8 cellular contexts compared by ENCODE assay signal in the genomic region with DNA sequence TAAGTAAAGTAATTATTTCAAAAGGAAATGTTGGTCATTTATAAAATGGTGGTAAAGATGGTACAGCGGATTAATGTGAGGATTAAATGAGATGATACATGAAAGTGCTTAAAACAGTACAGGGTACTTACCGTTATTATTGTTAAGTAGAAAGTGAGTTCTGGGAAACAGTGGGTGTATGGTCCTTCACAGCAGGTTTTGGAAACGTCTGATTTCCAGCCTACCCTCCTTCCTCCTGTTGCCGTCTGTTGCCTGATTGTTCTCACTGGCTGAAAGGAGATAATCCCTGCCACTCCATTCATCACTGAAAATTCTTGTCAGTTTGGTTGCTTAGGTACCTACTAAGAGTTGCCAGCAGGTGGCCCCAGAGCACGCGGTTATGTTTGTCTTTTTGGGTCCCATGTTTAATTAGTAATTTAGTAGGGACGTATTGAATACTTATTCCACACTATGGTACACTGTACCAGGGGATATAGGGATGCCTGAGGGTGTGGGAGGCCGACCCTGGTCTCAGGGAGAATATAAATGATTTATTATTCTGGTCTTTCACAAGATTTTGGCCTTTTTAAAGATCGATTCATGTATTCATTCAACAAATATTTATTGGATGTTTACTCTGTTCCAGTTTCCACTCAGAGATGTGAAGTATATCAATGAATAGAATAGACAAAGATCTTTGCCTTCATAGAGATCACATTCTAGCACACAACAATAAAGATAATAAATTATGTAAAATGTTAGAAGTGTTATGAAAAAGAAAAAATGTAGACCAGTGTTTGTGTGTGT. TPM values are rescaled to one million over a fixed set of nuclear protein-coding genes. Genes with fewer than 3 reads are reported as not detected.
DNase-seq lines count a peak whose midpoint lies in the region; ATAC-seq, FAIRE-seq and TF ChIP-seq lines count a peak whose summit lies in the region.

No MANE protein-coding gene starts in this region.

- DNase-seq in 8988T = peak; percentile 34
- peak; percentile 37 for DNase-seq in GM12891 (ENCODE audit: insufficient read length, low spot score)
- peak; percentile 28 for DNase-seq in NCI-H2081 treated with DMSO at 0.1 percent for 48 hours (lab: John Stamatoyannopoulos, UW)
- DNase-seq in activated CD4-positive, CD25-positive, alpha-beta regulatory T cell treated with anti-CD3 and anti-CD28 coated beads, Interleukin-2, amount 50 U/mL, for 16 hours (ENCODE audit: low read depth, low spot score) = peak; percentile 34
- DNase-seq in chondrocyte (ENCODE audit: low spot score) = no peak
- peak; percentile 31 for DNase-seq in HepG2 (ENCODE audit: low spot score)
- peak; percentile 71 for DNase-seq in stimulated activated CD4-positive, alpha-beta T cell treated with anti-CD3 and anti-CD28 coated beads, Interleukin-4, amount 100 ng/mL, for 24 hours

- no peak overlapping the region for H3K9ac ChIP-seq in HepG2 (ENCODE audit: insufficient read depth, low read depth, low read length)

- peaks cover 3% of the 10 kb centered on the region for H3K4me1 Mint-ChIP-seq in chondrocyte (ENCODE audit: low read depth)

- intact Hi-C loops in HepG2 (cut with micrococcal nuclease; ENCODE audit: unreplicated experiment) = loop anchor here (2.0 kb wide), 1 partner anchor 269 kb away; no protein-coding TSS in a partner anchor

- H3K27me3 Mint-ChIP-seq in chondrocyte (ENCODE audit: low read depth) = peaks cover 27% of the 10 kb centered on the region

- CTCF ChIA-PET in HepG2 (lab: Yijun Ruan, JAX; ENCODE audit: low intra/inter-chr PET ratio, low total read pairs) = interaction anchor here (0.7 to 3.3 kb wide), 3 partner anchors 251 to 272 kb away, joined by 3 to 19 read pairs (median 4); no protein-coding TSS in a partner anchor

- POLR2A ChIA-PET in HepG2 (lab: Yijun Ruan, JAX) = no interaction called here

- H3K36me3 Mint-ChIP-seq in chondrocyte (ENCODE audit: low read depth) = no peaks in the 10 kb centered on the region

- no peak overlapping the region for H3K4me3 Mint-ChIP-seq in chondrocyte (ENCODE audit: unreplicated experiment)

- H4K20me1 ChIP-seq in HepG2 (ENCODE audit: insufficient read depth, low read length) = no peaks in the 10 kb centered on the region

- no peaks in the 10 kb centered on the region for H3K9me3 Mint-ChIP-seq in chondrocyte (ENCODE audit: low read depth)

- H3K4me2 ChIP-seq in HepG2 (ENCODE audit: low read depth, low read length) = no peak overlapping the region

- no peak overlapping the region for H3K27ac ChIP-seq in HepG2 (ENCODE audit: extremely low read length, insufficient read depth, low read length)

- H2AFZ ChIP-seq in HepG2 (ENCODE audit: low read length) = no peak overlapping the region

- in situ Hi-C loops in HepG2 (cut with HindIII; ENCODE audit: extremely low pct_ligation_motif_present, low pct_unique_long_range_greater_than_20kb) = loop anchor here (5.0 to 10.0 kb wide), 3 partner anchors 48 to 255 kb away; no protein-coding TSS in a partner anchor

- BruUV-seq in HepG2 (replicated peaks; lab: Mats Ljungman, UMichigan) = no TSS peak

- H3K36me3 ChIP-seq in HepG2 (replicated peaks in 1 of 2; ENCODE audit: control insufficient read depth in 1 of 2, insufficient read depth in 2 of 2, low read length in 2 of 2) = no peaks in the 10 kb centered on the region

- TF ChIP-seq CTCF in chondrocyte (IDR thresholded peaks at IDR 0.05) = peak; percentile 79
- peak; percentile 66 for TF ChIP-seq CTCF in HepG2 (CRISPR knock-in tag; IDR thresholded peaks at IDR 0.05)

- TF ChIP-seq RAD21 in HepG2 (CRISPR knock-in tag; IDR thresholded peaks at IDR 0.05) = no peak

- H3K4me3 ChIP-seq in HepG2 (replicated peaks in 1 of 3; ENCODE audit: insufficient read depth in 1 of 3, low read depth in 2 of 3, low read length in 3 of 3) = no peak overlapping the region

- TF ChIP-seq POLR2A in GM12891 (IDR thresholded peaks at IDR 0.05; ENCODE audit: low read depth, low read length) (no peak), HepG2 (IDR thresholded peaks at IDR 0.05; ENCODE audit: insufficient read depth in 1 of 2, low read depth in 2 of 2, low read length in 2 of 2) (no peak)

- no peaks in the 10 kb centered on the region for H3K79me2 ChIP-seq in HepG2 (ENCODE audit: insufficient read depth, low read length)

- TF ChIP-seq EP300 in HepG2 (IDR thresholded peaks at IDR 0.05; ENCODE audit: low read depth in 2 of 2, low read length in 2 of 2) (no peak), HepG2 (CRISPR knock-in tag; IDR thresholded peaks at IDR 0.05; ENCODE audit: borderline replicate concordance) (no peak)

- H3K9me3 ChIP-seq in HepG2 (ENCODE audit: low read length) = no peaks in the 10 kb centered on the region

- H3K27me3 ChIP-seq in HepG2 (ENCODE audit: control insufficient read depth in 1 of 2, insufficient read depth in 2 of 2, low read length in 2 of 2) = no peaks in the 10 kb centered on the region; a peak in 1 of 5 replicates

- FAIRE-seq in GM12891 (lab: Jason Lieb, UNC) (peak; percentile 71), HepG2 (lab: Jason Lieb, UNC) (peak; percentile 39)

- H3K27ac Mint-ChIP-seq in chondrocyte (ENCODE audit: unreplicated experiment) = no peak overlapping the region

- H3K4me1 ChIP-seq in HepG2 (ENCODE audit: insufficient read depth, low read length) = no peaks in the 10 kb centered on the region

- 13% methylated on average over 9 of the region's 9 CpGs for WGBS in HepG2 (ENCODE audit: low lambda C conversion rate)

- ATAC-seq in HepG2 (peak; percentile 68), HG03520 (IDR thresholded peaks at IDR 0.05; ENCODE audit: unreplicated experiment) (no peak)

TF ChIP-seq in GM12891, 5 proteins besides CTCF, POLR2A, EP300 and RAD21 (continues in another document):
- TF ChIP-seq POLR2AphosphoS5 (IDR thresholded peaks at IDR 0.05; ENCODE audit: low read depth, low read length) (no peak), SPI1 (IDR thresholded peaks at IDR 0.05; ENCODE audit: low read depth, low read length) (no peak), PAX5 (IDR thresholded peaks at IDR 0.05; ENCODE audit: insufficient read depth, low read length, severe bottlenecking) (no peak), TAF1 (IDR thresholded peaks at IDR 0.05; ENCODE audit: low read depth, low read length) (no peak)

TF ChIP-seq in HepG2, 621 proteins besides CTCF, POLR2A, EP300 and RAD21 (continues in another document):
- TF ChIP-seq AGO1 (IDR thresholded peaks at IDR 0.05; ENCODE audit: low read depth, low read length, poor library complexity, severe bottlenecking) (no peak), ZNF329 (CRISPR knock-in tag; IDR thresholded peaks at IDR 0.05; ENCODE audit: low read depth) (no peak), STAG1 (CRISPR knock-in tag; IDR thresholded peaks at IDR 0.05) (peak; percentile 61), HDAC1 (CRISPR knock-in tag; IDR thresholded peaks at IDR 0.05) (no peak)

RNA-seq across cellular contexts. Expression of a gene that starts 30.8 kb away (rescaled TPM):
- polyA plus RNA-seq in GM12891 (2012; ENCODE audit: low read depth, missing spikeins) = not detected
- total RNA-seq in chondrocyte = not detected in 3 replicates
- not detected in 2 replicates for total RNA-seq in HepG2 (2016; rRNA removed; fragmentation: Illumina TruSeq; extraction: Trizol)
- total RNA-seq in HepG2 (2016; cell fraction: cytosol; rRNA removed; fragmentation: Illumina TruSeq; extraction: Trizol; ENCODE audit: low read depth) = not detected in 2 replicates
- total RNA-seq in HepG2 (2016; cell fraction: insoluble cytoplasmic fraction; rRNA removed; fragmentation: Illumina TruSeq; extraction: Trizol) = not detected in 2 replicates
- not detected in 2 replicates for total RNA-seq in HepG2 (2016; cell fraction: membrane; rRNA removed; fragmentation: Illumina TruSeq; extraction: Trizol)
- not detected in 2 replicates for total RNA-seq in HepG2 (2016; cell fraction: nucleus; rRNA removed; fragmentation: Illumina TruSeq; extraction: Trizol)
- polyA plus RNA-seq in HepG2 (2011; rRNA removed) = not detected in 2 replicates
- not detected in 2 replicates for polyA plus RNA-seq in HepG2 (2011; cell fraction: cytosol; rRNA removed)
- not detected in 2 replicates for polyA plus RNA-seq in HepG2 (2011; cell fraction: nucleus; rRNA removed)
- not detected in 2 replicates for polyA plus RNA-seq in HepG2 (2012)
- not detected in 2 replicates for polyA plus RNA-seq in HepG2 (2016; cell fraction: cytosol; fragmentation: Illumina TruSeq; extraction: Trizol; ENCODE audit: low read depth)
- not detected in 2 replicates for polyA plus RNA-seq in HepG2 (2016; cell fraction: insoluble cytoplasmic fraction; fragmentation: Illumina TruSeq; extraction: Trizol; ENCODE audit: low read depth)
- polyA plus RNA-seq in HepG2 (2016; cell fraction: membrane; fragmentation: Illumina TruSeq; extraction: Trizol; ENCODE audit: low read depth) = not detected in 2 replicates
- not detected in 2 replicates for polyA plus RNA-seq in HepG2 (2016; cell fraction: nucleus; fragmentation: Illumina TruSeq; extraction: Trizol; ENCODE audit: insufficient read depth, low read depth)
- polyA minus RNA-seq in HepG2 (2011; rRNA and poly(A)+ RNA removed; ENCODE audit: low replicate concordance) = not detected in 2 replicates
- polyA minus RNA-seq in HepG2 (2011; cell fraction: cytosol; rRNA and poly(A)+ RNA removed) = not detected in 2 replicates
- polyA minus RNA-seq in HepG2 (2011; cell fraction: nucleus; rRNA and poly(A)+ RNA removed) = not detected in 2 replicates

RNA-seq across cellular contexts. Expression of a gene that starts 34.1 kb away (rescaled TPM):
- polyA plus RNA-seq in GM12891 (2012; ENCODE audit: low read depth, missing spikeins) = not detected
- not detected in 3 replicates for total RNA-seq in chondrocyte
- not detected in 2 replicates for total RNA-seq in HepG2 (2016; rRNA removed; fragmentation: Illumina TruSeq; extraction: Trizol)
- not detected in 2 replicates for total RNA-seq in HepG2 (2016; cell fraction: cytosol; rRNA removed; fragmentation: Illumina TruSeq; extraction: Trizol; ENCODE audit: low read depth)
- total RNA-seq in HepG2 (2016; cell fraction: insoluble cytoplasmic fraction; rRNA removed; fragmentation: Illumina TruSeq; extraction: Trizol) = not detected in 2 replicates
- total RNA-seq in HepG2 (2016; cell fraction: membrane; rRNA removed; fragmentation: Illumina TruSeq; extraction: Trizol) = not detected in 2 replicates
- total RNA-seq in HepG2 (2016; cell fraction: nucleus; rRNA removed; fragmentation: Illumina TruSeq; extraction: Trizol) = not detected in 2 replicates
- polyA plus RNA-seq in HepG2 (2011; rRNA removed) = not detected in 2 replicates
- not detected in 2 replicates for polyA plus RNA-seq in HepG2 (2011; cell fraction: cytosol; rRNA removed)
- polyA plus RNA-seq in HepG2 (2011; cell fraction: nucleus; rRNA removed) = not detected in 2 replicates
- polyA plus RNA-seq in HepG2 (2012) = 0.01 TPM in 1 of 2 replicates, not detected in the other
- not detected in 2 replicates for polyA plus RNA-seq in HepG2 (2016; cell fraction: cytosol; fragmentation: Illumina TruSeq; extraction: Trizol; ENCODE audit: low read depth)
- not detected in 2 replicates for polyA plus RNA-seq in HepG2 (2016; cell fraction: insoluble cytoplasmic fraction; fragmentation: Illumina TruSeq; extraction: Trizol; ENCODE audit: low read depth)
- polyA plus RNA-seq in HepG2 (2016; cell fraction: membrane; fragmentation: Illumina TruSeq; extraction: Trizol; ENCODE audit: low read depth) = not detected in 2 replicates
- polyA plus RNA-seq in HepG2 (2016; cell fraction: nucleus; fragmentation: Illumina TruSeq; extraction: Trizol; ENCODE audit: insufficient read depth, low read depth) = not detected in 2 replicates
- 0.04 TPM in 1 of 2 replicates, not detected in the other for polyA minus RNA-seq in HepG2 (2011; rRNA and poly(A)+ RNA removed; ENCODE audit: low replicate concordance)
- not detected in 2 replicates for polyA minus RNA-seq in HepG2 (2011; cell fraction: cytosol; rRNA and poly(A)+ RNA removed)
- polyA minus RNA-seq in HepG2 (2011; cell fraction: nucleus; rRNA and poly(A)+ RNA removed) = not detected in 2 replicates
